ENCODE assay signal across 2 cellular contexts in the genomic region with DNA sequence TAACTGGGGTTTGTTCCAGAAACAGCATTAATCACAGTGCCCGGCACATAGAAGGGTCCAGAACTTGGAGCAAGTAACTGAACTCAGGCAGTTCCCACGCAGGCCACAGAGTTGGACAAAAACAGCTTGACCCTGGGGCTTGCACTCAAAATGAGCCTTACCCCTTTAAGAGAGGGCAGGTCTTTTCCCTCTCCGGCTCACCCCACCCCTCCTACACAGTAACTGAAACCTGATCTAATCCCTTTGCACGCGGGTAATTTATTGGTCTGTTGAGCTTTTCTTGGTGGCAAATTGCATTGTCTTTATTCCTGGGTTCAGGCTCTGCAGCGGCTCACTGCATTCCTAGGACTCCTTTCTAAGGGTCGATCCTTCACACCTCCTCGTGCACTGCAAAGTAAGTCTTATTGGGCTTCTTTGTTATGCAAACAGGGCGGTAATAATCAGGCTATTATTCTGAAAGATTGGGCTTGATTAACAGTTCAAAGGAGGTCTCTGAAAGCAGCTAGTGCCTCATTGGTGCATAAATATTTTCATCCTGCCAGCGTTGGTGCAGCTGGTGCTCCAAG.
TF ChIP-seq lines count a peak whose summit lies in the region.

No MANE protein-coding gene starts in this region.

TF ChIP-seq in HEK293, 187 proteins besides CTCF, POLR2A, EP300 and RAD21 (continued from another document):
- TF ChIP-seq ZNF335 (tag by site-specific recombination; conservative IDR thresholded peaks at IDR 0.05) (0 out of 2 replicates have a peak, but pooled peaks have one; percentile 19), ZNF600 (tag by site-specific recombination; IDR thresholded peaks at IDR 0.05) (peak; percentile 32; the same call in 1 of the 2 replicates), ZNF677 (tag by site-specific recombination; IDR thresholded peaks at IDR 0.05) (peak; percentile 92), FEZF1 (tag by site-specific recombination; IDR thresholded peaks at IDR 0.05) (peak; percentile 47), OSR2 (tag by site-specific recombination; IDR thresholded peaks at IDR 0.05) (peak; percentile 41; the same call in 1 of the 2 replicates), MYNN (tag by site-specific recombination; IDR thresholded peaks at IDR 0.05; ENCODE audit: borderline replicate concordance) (peak; percentile 87; the same call in 1 of the 2 replicates)
TF ChIP-seq in HEK293: peak in this region for 7; not testable (repeated sequence) for 180.

TF ChIP-seq in H1, 55 proteins besides CTCF, POLR2A, EP300 and RAD21 (continued from another document):
- TF ChIP-seq POU5F1 (IDR thresholded peaks at IDR 0.05; ENCODE audit: low read depth, low read length) = peak; percentile 96
- TF ChIP-seq, protein P1, sequence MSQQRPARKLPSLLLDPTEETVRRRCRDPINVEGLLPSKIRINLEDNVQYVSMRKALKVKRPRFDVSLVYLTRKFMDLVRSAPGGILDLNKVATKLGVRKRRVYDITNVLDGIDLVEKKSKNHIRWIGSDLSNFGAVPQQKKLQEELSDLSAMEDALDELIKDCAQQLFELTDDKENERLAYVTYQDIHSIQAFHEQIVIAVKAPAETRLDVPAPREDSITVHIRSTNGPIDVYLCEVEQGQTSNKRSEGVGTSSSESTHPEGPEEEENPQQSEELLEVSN (IDR thresholded peaks at IDR 0.05) = peak; percentile 46; the same call in 1 of the 2 replicates
- 0 out of 2 replicates have a peak, but pooled peaks have one; percentile 19 for TF ChIP-seq TEAD4 (IDR thresholded peaks at IDR 0.05; ENCODE audit: low read depth, low read length)
- TF ChIP-seq, protein P2, sequence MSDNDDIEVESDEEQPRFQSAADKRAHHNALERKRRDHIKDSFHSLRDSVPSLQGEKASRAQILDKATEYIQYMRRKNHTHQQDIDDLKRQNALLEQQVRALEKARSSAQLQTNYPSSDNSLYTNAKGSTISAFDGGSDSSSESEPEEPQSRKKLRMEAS (IDR thresholded peaks at IDR 0.05) = 0 out of 2 replicates have a peak, but pooled peaks have one; percentile 35
